Comparison of ENCODE assay signal across 20 cellular contexts in the genomic region with DNA sequence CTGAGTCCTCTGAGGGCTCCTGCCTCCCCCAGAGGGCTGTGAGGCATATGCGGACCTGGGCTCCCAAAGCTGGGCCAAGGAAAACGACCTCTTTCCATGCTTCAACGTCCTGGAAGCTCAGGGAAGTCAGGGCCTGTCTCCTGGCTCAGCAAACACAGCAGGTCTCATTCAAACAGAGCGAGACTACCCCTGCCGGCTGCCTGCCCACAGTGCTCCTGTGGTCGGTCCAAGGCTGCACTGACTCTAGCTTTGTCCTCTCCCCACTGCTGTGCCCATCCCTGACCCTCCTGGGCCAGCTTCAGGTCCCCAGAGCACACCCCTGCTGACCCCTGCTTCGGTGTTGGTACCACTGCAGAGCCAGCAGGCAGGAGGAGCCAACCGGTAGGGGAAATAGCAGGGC.
"Had no signal": no experiment of that assay in that cellular context is flagged by ENCODE, and none has a peak within 500 bp of the region (broad histone marks: within the 10 kb centered on the region; RNA-seq: fewer than 3 reads in every experiment).

No MANE protein-coding gene starts in this region.

- H3K36me3 ChIP-seq: heart left ventricle, ovary, right atrium auricular region, sigmoid colon, tibial nerve had no signal

- H3K36me3 Mint-ChIP-seq: stimulated activated naive B cell treated with anti-CD40 and anti-IgM and Interleukin-4, amounts not matched to agents 10 μg/mL and 1 μg/mL and 100 μg/mL, for 72 hours had no signal

- H3K4me1 ChIP-seq: heart left ventricle, right atrium auricular region, sigmoid colon, testis had no signal

- FAIRE-seq: colon, frontal cortex, islet of Langerhans had no signal

- H3K9me3 ChIP-seq: heart left ventricle, ovary, right atrium auricular region, sigmoid colon, testis, tibial nerve had no signal

- H3K4me3 Mint-ChIP-seq: dendritic cell treated with granulocyte-macrophage colony-stimulating factor and Interleukin-4, amounts not matched to agents 40 ng/mL and 50 ng/mL, for 4 days; nephron progenitor cell; stimulated activated naive B cell treated with anti-CD40 and anti-IgM and Interleukin-4, amounts not matched to agents 10 μg/mL and 1 μg/mL and 100 μg/mL, for 72 hours; stimulated activated naive CD8-positive, alpha-beta T cell treated with anti-CD3 and anti-CD28 coated beads, Interleukin-15, amount 100 ng/mL, for 72 hours had no signal

- H3K27ac Mint-ChIP-seq: dendritic cell treated with granulocyte-macrophage colony-stimulating factor and Interleukin-4, amounts not matched to agents 40 ng/mL and 50 ng/mL, for 4 days; nephron progenitor cell; stimulated activated naive B cell treated with anti-CD40 and anti-IgM and Interleukin-4, amounts not matched to agents 10 μg/mL and 1 μg/mL and 100 μg/mL, for 72 hours had no signal

- H3K27ac ChIP-seq: heart left ventricle, ovary, right atrium auricular region, sigmoid colon, skin epidermis, testis, tibial nerve had no signal

- H3K27me3 ChIP-seq: heart left ventricle, ovary, right atrium auricular region, sigmoid colon, testis, tibial nerve had no signal

- H3K4me3 ChIP-seq: heart left ventricle, ovary, right atrium auricular region, sigmoid colon, skin epidermis, testis, tibial nerve had no signal

- H3K4me1 Mint-ChIP-seq: stimulated activated naive B cell treated with anti-CD40 and anti-IgM and Interleukin-4, amounts not matched to agents 10 μg/mL and 1 μg/mL and 100 μg/mL, for 72 hours had no signal

- H3K9me3 Mint-ChIP-seq: stimulated activated naive CD8-positive, alpha-beta T cell treated with anti-CD3 and anti-CD28 coated beads, Interleukin-15, amount 100 ng/mL, for 72 hours had no signal

- DNase-seq: heart left ventricle; hippocampal formation; mammary epithelial cell; naive thymus-derived CD4-positive, alpha-beta T cell; nephron progenitor cell; ovary; sigmoid colon; stimulated activated CD4-positive, alpha-beta T cell treated with anti-CD3 and anti-CD28 coated beads, Interleukin-2, amount 100 ng/mL, for 24 hours; stimulated activated CD4-positive, alpha-beta T cell treated with anti-CD3 and anti-CD28 coated beads, Interleukin-4, amount 100 ng/mL, for 4 hours; stimulated activated naive B cell treated with anti-CD40 and anti-IgM and Interleukin-4, amounts not matched to agents 10 μg/mL and 1 μg/mL and 100 μg/mL, for 72 hours; stimulated activated naive CD8-positive, alpha-beta T cell treated with anti-CD3 and anti-CD28 coated beads, Interleukin-15, amount 100 ng/mL, for 72 hours; testis had no signal

- ATAC-seq: heart left ventricle; left lobe of liver; naive thymus-derived CD4-positive, alpha-beta T cell; stimulated activated naive B cell treated with anti-CD40 and anti-IgM and Interleukin-4, amounts not matched to agents 10 μg/mL and 1 μg/mL and 100 μg/mL, for 72 hours; stimulated activated naive CD8-positive, alpha-beta T cell treated with anti-CD3 and anti-CD28 coated beads, Interleukin-15, amount 100 ng/mL, for 72 hours had no signal
